ENCODE assay signal across 10 cellular contexts in the genomic region with DNA sequence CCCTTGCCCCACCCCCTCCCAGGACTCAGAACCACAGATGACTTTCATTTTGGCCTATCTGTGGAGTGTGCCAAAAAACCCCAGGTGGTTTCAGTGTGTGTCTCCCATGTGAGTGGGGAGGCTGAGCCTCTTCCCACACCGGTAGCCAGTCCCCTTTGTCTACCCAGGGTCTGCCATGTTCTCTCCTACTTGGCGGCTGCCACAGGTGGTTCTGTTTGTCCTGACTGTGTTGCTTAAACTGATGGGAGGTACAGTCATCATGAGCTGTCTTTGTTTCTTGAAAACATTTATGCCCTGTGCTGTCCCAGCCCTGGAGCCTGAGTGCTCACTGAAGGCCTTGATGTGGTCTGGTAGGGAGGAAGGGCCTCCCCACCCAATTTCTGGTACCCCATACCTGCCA. TPM values are rescaled to one million over a fixed set of nuclear protein-coding genes. Genes with fewer than 3 reads are reported as not detected.
DNase-seq lines count a peak whose midpoint lies in the region; ATAC-seq and TF ChIP-seq lines count a peak whose summit lies in the region.
"Had no signal": no experiment of that assay in that cellular context is flagged by ENCODE, and none has a peak within 500 bp of the region (broad histone marks: within the 10 kb centered on the region; RNA-seq: fewer than 3 reads in every experiment).

No MANE protein-coding gene starts in this region.

- no peak for ATAC-seq in SK-N-SH treated with all-trans-retinoic acid at 6 μM for 48 hours
- ATAC-seq in activated CD8-positive, alpha-beta T cell treated with anti-CD3 and anti-CD28 coated beads for 36 hours: peak; percentile 74

- H3K27me3 ChIP-seq in SK-N-SH (ENCODE audit: insufficient read depth) (no peaks in the 10 kb centered on the region), HAP-1 (ENCODE audit: low read depth) (no peaks in the 10 kb centered on the region)

- WGBS in SK-N-SH (ENCODE audit: low lambda C conversion rate): 79% methylated on average over 2 of the region's 2 CpGs

- no peaks in the 10 kb centered on the region for H4K20me1 ChIP-seq in SK-N-SH (ENCODE audit: insufficient read depth)

- peak overlapping the region; percentile 57 for H3K27ac Mint-ChIP-seq in activated CD8-positive, alpha-beta T cell treated with anti-CD3 and anti-CD28 coated beads for 36 hours

- no peak overlapping the region for H2AFZ ChIP-seq in SK-N-SH (ENCODE audit: low read depth)

- H3K36me3 Mint-ChIP-seq in activated CD8-positive, alpha-beta T cell treated with anti-CD3 and anti-CD28 coated beads for 36 hours (ENCODE audit: low read depth): peaks cover 26% of the 10 kb centered on the region

- H3K27me3 Mint-ChIP-seq in activated CD8-positive, alpha-beta T cell treated with anti-CD3 and anti-CD28 coated beads for 36 hours: no peaks in the 10 kb centered on the region

- H3K9me3 Mint-ChIP-seq in activated CD8-positive, alpha-beta T cell treated with anti-CD3 and anti-CD28 coated beads for 36 hours: no peaks in the 10 kb centered on the region
- H3K9me3 Mint-ChIP-seq: nephron progenitor cell had no signal

- no peak overlapping the region for H3K4me3 ChIP-seq in SK-N-SH (ENCODE audit: low read depth in 2 of 2, low read length in 1 of 2)
- no peak overlapping the region for H3K4me3 ChIP-seq in HAP-1

- H3K9me3 ChIP-seq in SK-N-SH (no peaks in the 10 kb centered on the region), HAP-1 (no peaks in the 10 kb centered on the region)

- H3K4me1 Mint-ChIP-seq in activated CD8-positive, alpha-beta T cell treated with anti-CD3 and anti-CD28 coated beads for 36 hours (ENCODE audit: low read depth): peaks cover 71% of the 10 kb centered on the region

- intact Hi-C loops in activated CD8-positive, alpha-beta T cell treated with anti-CD3 and anti-CD28 coated beads for 36 hours (cut with micrococcal nuclease): no loop called here
- intact Hi-C loops in posterior vena cava (cut with DNase I): loop anchor here in 1 of 2 donors (10.0 kb wide), 2 partner anchors 127 to 997 kb away; a partner anchor contains a TSS

- no peak overlapping the region for H3K4me3 Mint-ChIP-seq in activated CD8-positive, alpha-beta T cell treated with anti-CD3 and anti-CD28 coated beads for 36 hours
- H3K4me3 Mint-ChIP-seq: nephron progenitor cell had no signal

- no peaks in the 10 kb centered on the region for H3K79me2 ChIP-seq in SK-N-SH (ENCODE audit: insufficient read depth)

- peaks cover 15% of the 10 kb centered on the region for H3F3A ChIP-seq in SK-N-SH (replicated peaks; ENCODE audit: insufficient read depth)

- DNase-seq in SK-N-SH: no peak
- peak; percentile 40 for DNase-seq in activated CD8-positive, alpha-beta T cell treated with anti-CD3 and anti-CD28 coated beads for 36 hours
- peak; percentile 36 for DNase-seq in epithelial cell of prostate (ENCODE audit: low read depth, low spot score)
- peak in 1 of 49 donors; percentile 18 for DNase-seq in substantia nigra (lab: John Stamatoyannopoulos, UW)
- DNase-seq in HAP-1 (ENCODE audit: low spot score in 2 of 2): no peak
- no peak for DNase-seq in posterior vena cava (ENCODE audit: low spot score)
- no peak for DNase-seq in AML-193 (lab: John Stamatoyannopoulos, UW)
- DNase-seq: NCI-H2171, nephron progenitor cell had no signal

- CTCF ChIA-PET in SK-N-SH (lab: Yijun Ruan, JAX): interaction anchor here (1.5 to 3.2 kb wide), 2 partner anchors 15 to 18 kb away, joined by 5 to 21 read pairs; no protein-coding TSS in a partner anchor
- CTCF ChIA-PET in activated CD8-positive, alpha-beta T cell treated with anti-CD3 and anti-CD28 coated beads for 36 hours (lab: Charles Lee): interaction anchor here (1.1 to 9.5 kb wide), 3 partner anchors 14 to 247 kb away, joined by 3 to 83 read pairs (median 3); a partner anchor contains a TSS

- H3K4me1 ChIP-seq in SK-N-SH (ENCODE audit: control insufficient read depth in 1 of 2, insufficient read depth in 2 of 2, low read depth in 1 of 2, low read length in 1 of 2): peaks cover 22 to 46% of the 10 kb centered on the region in 2 experiments
- H3K4me1 ChIP-seq in HAP-1: no peaks in the 10 kb centered on the region; the same call in 1 of the 2 replicates

- TF ChIP-seq CTCF in SK-N-SH (IDR thresholded peaks at IDR 0.05): no peak
- TF ChIP-seq CTCF in activated CD8-positive, alpha-beta T cell treated with anti-CD3 and anti-CD28 coated beads for 36 hours (IDR thresholded peaks at IDR 0.05): no peak

- H3K9ac ChIP-seq in SK-N-SH: no peak overlapping the region

- H3K4me2 ChIP-seq in SK-N-SH: no peak overlapping the region

- no peak for TF ChIP-seq RAD21 in SK-N-SH (IDR thresholded peaks at IDR 0.05; ENCODE audit: low read length)

- TF ChIP-seq EP300 in SK-N-SH (IDR thresholded peaks at IDR 0.05; ENCODE audit: borderline replicate concordance in 1 of 2, low read depth in 1 of 2, low read length in 1 of 2): no peak

- H3K27ac ChIP-seq in SK-N-SH (ENCODE audit: low read depth in 2 of 2, low read length in 1 of 2) (no peak overlapping the region; a peak in 1 of 4 replicates), epithelial cell of prostate (peak overlapping the region; percentile 52), substantia nigra (ENCODE audit: low read depth, low read length, poor library complexity, severe bottlenecking) (peak overlapping the region; percentile 62)

- POLR2A ChIA-PET in SK-N-SH (lab: Yijun Ruan, JAX): no interaction called here
- POLR2A ChIA-PET in activated CD8-positive, alpha-beta T cell treated with anti-CD3 and anti-CD28 coated beads for 36 hours (lab: Charles Lee): interaction anchor here (0.9 kb wide), 1 partner anchor 12 kb away, joined by 4 read pairs; no protein-coding TSS in a partner anchor

- H3K36me3 ChIP-seq in SK-N-SH (replicated peaks in 1 of 2; ENCODE audit: control insufficient read depth in 1 of 2, insufficient read depth in 2 of 2, low read length in 1 of 2) (no peaks in the 10 kb centered on the region), HAP-1 (replicated peaks) (peaks cover 4% of the 10 kb centered on the region; the same call in 1 of the 2 replicates)

- in situ Hi-C loops in HAP-1 (cut with MboI; ENCODE audit: low sequenced_read_pairs): no loop called here

- H3K9me2 ChIP-seq in SK-N-SH: no peaks in the 10 kb centered on the region

TF ChIP-seq in SK-N-SH, 30 proteins besides CTCF, POLR2A, EP300 and RAD21:
- TF ChIP-seq NFIC (IDR thresholded peaks at IDR 0.05; ENCODE audit: borderline replicate concordance) (no peak), TCF12 (IDR thresholded peaks at IDR 0.05) (peak; percentile 31; the same call in 1 of the 2 replicates)

TF ChIP-seq in SK-N-SH treated with all-trans-retinoic acid at 6 μM for 48 hours, 23 proteins besides CTCF, POLR2A, EP300 and RAD21:
- TF ChIP-seq ARNTL (CRISPR knock-in tag; IDR thresholded peaks at IDR 0.05; ENCODE audit: borderline replicate concordance, low read depth) (no peak), ISL1 (CRISPR knock-in tag; IDR thresholded peaks at IDR 0.05) (no peak), TOX (CRISPR knock-in tag; IDR thresholded peaks at IDR 0.05; ENCODE audit: borderline replicate concordance) (no peak), CSDC2 (CRISPR knock-in tag; IDR thresholded peaks at IDR 0.05) (no peak), PPARA (CRISPR knock-in tag; IDR thresholded peaks at IDR 0.05; ENCODE audit: borderline replicate concordance) (no peak), ZNF70 (CRISPR knock-in tag; IDR thresholded peaks at IDR 0.05) (no peak)
- TF ChIP-seq, protein P1, sequence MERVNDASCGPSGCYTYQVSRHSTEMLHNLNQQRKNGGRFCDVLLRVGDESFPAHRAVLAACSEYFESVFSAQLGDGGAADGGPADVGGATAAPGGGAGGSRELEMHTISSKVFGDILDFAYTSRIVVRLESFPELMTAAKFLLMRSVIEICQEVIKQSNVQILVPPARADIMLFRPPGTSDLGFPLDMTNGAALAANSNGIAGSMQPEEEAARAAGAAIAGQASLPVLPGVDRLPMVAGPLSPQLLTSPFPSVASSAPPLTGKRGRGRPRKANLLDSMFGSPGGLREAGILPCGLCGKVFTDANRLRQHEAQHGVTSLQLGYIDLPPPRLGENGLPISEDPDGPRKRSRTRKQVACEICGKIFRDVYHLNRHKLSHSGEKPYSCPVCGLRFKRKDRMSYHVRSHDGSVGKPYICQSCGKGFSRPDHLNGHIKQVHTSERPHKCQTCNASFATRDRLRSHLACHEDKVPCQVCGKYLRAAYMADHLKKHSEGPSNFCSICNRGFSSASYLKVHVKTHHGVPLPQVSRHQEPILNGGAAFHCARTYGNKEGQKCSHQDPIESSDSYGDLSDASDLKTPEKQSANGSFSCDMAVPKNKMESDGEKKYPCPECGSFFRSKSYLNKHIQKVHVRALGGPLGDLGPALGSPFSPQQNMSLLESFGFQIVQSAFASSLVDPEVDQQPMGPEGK (CRISPR knock-in tag; IDR thresholded peaks at IDR 0.05; ENCODE audit: borderline replicate concordance): no peak

RNA-seq across cellular contexts. Expression of a gene that starts 39.7 kb away (rescaled TPM):
- 0.76 and 0.82 TPM in 2 replicates for polyA plus RNA-seq in SK-N-SH (2012; rRNA removed)
- 0.18 and 0.26 TPM in 2 replicates for polyA plus RNA-seq in SK-N-SH (2012; cell fraction: cytosol; rRNA removed)
- 1.7 and 2.2 TPM in 2 replicates for polyA plus RNA-seq in SK-N-SH (2012; cell fraction: nucleus; rRNA removed)
- total RNA-seq in activated CD8-positive, alpha-beta T cell treated with anti-CD3 and anti-CD28 coated beads for 36 hours: under 1 TPM; 0.65 to 0.95 TPM
- 10 to 100 TPM; 11.9 to 29.5 TPM for total RNA-seq in posterior vena cava

Comparison
In these comparisons a context has a peak if more than half of its experiments do, and no peak if none do; other contexts are left out.
1. DNase-seq: peak in activated CD8-positive, alpha-beta T cell treated with anti-CD3 and anti-CD28 coated beads for 36 hours (single experiment) and epithelial cell of prostate (single experiment); none in SK-N-SH (single experiment), HAP-1 (0 of 2), posterior vena cava (single experiment) and AML-193 (0 of 2).
2. H3K27ac ChIP-seq: peak in epithelial cell of prostate (single experiment) and substantia nigra (single experiment); none in SK-N-SH (0 of 2).
3. RNA of a gene that starts 39.7 kb away (total RNA-seq): 11.9 to 29.5 TPM in posterior vena cava; 0.65 to 0.95 TPM in activated CD8-positive, alpha-beta T cell treated with anti-CD3 and anti-CD28 coated beads for 36 hours; every median in the first group is over 4 times any median in the second.